ENCODE assay signal across 21 cellular contexts in genomic region chrX:2220829-2221567, GRCh38.
"Had no signal": no experiment of that assay in that cellular context is flagged by ENCODE, and none has a peak within 500 bp of the region (broad histone marks: within the 10 kb centered on the region; RNA-seq: fewer than 3 reads in every experiment).

No MANE protein-coding gene starts in this region.

- H3K4me1 Mint-ChIP-seq: activated CD4-positive, alpha-beta T cell treated with anti-CD3 and anti-CD28 coated beads, Interleukin-2, amount 10 ng/mL, durations not matched to agents 7 days and 5 days; activated naive CD4-positive, alpha-beta T cell treated with anti-CD3 and anti-CD28 coated beads, Interleukin-2, amount 10 ng/mL, durations not matched to agents 7 days and 5 days; activated naive CD8-positive, alpha-beta T cell treated with anti-CD3 and anti-CD28 coated beads, Interleukin-2, amount 50 U/mL, for 24 hours; brain; nephron; stimulated activated memory B cell treated with anti-CD40 and anti-IgM and Interleukin-4, amounts not matched to agents 10 μg/mL and 1 μg/mL and 100 μg/mL, for 72 hours had no signal

- H3K27ac Mint-ChIP-seq: activated CD4-positive, alpha-beta T cell treated with anti-CD3 and anti-CD28 coated beads, Interleukin-2, amount 10 ng/mL, durations not matched to agents 7 days and 5 days; activated naive CD4-positive, alpha-beta T cell treated with anti-CD3 and anti-CD28 coated beads, Interleukin-2, amount 10 ng/mL, durations not matched to agents 7 days and 5 days; activated naive CD8-positive, alpha-beta T cell treated with anti-CD3 and anti-CD28 coated beads, Interleukin-2, amount 50 U/mL, for 24 hours; brain; nephron; stimulated activated memory B cell treated with anti-CD40 and anti-IgM and Interleukin-4, amounts not matched to agents 10 μg/mL and 1 μg/mL and 100 μg/mL, for 72 hours had no signal

- ATAC-seq: activated CD4-positive, CD25-positive, alpha-beta regulatory T cell treated with anti-CD3 and anti-CD28 coated beads, Interleukin-2, amount 50 U/mL, for 24 hours; activated naive CD8-positive, alpha-beta T cell treated with anti-CD3 and anti-CD28 coated beads, Interleukin-2, amount 50 U/mL, for 24 hours; activated T-cell treated with anti-CD3 and anti-CD28 coated beads, Interleukin-2, amount 50 U/mL, for 4 hours; foreskin keratinocyte; left colon; lower lobe of right lung; stimulated activated memory B cell treated with anti-CD40 and anti-IgM and Interleukin-4, amounts not matched to agents 10 μg/mL and 1 μg/mL and 100 μg/mL, for 72 hours; upper lobe of right lung had no signal

- H3K4me3 Mint-ChIP-seq: activated CD4-positive, alpha-beta T cell treated with anti-CD3 and anti-CD28 coated beads, Interleukin-2, amount 10 ng/mL, durations not matched to agents 7 days and 5 days; activated naive CD4-positive, alpha-beta T cell treated with anti-CD3 and anti-CD28 coated beads, Interleukin-2, amount 10 ng/mL, durations not matched to agents 7 days and 5 days; activated naive CD8-positive, alpha-beta T cell treated with anti-CD3 and anti-CD28 coated beads, Interleukin-2, amount 50 U/mL, for 24 hours; activated T-cell treated with anti-CD3 and anti-CD28 coated beads, Interleukin-2, amount 50 U/mL, for 4 hours; brain; nephron; stimulated activated memory B cell treated with anti-CD40 and anti-IgM and Interleukin-4, amounts not matched to agents 10 μg/mL and 1 μg/mL and 100 μg/mL, for 72 hours had no signal

- DNase-seq: activated CD4-positive, alpha-beta T cell treated with anti-CD3 and anti-CD28 coated beads, Interleukin-2, amount 10 ng/mL, durations not matched to agents 7 days and 5 days; activated CD8-positive, alpha-beta memory T cell treated with anti-CD3 and anti-CD28 coated beads, Interleukin-2, amount 50 U/mL, for 4 hours; activated effector memory CD4-positive, alpha-beta T cell treated with Interleukin-2 at 50 U/mL for 16 hours; activated naive CD4-positive, alpha-beta T cell treated with anti-CD3 and anti-CD28 coated beads, Interleukin-2, amount 10 ng/mL, durations not matched to agents 7 days and 5 days; activated naive CD8-positive, alpha-beta T cell treated with anti-CD3 and anti-CD28 coated beads, Interleukin-2, amount 50 U/mL, for 24 hours; activated T-cell treated with anti-CD3 and anti-CD28 coated beads, Interleukin-2, amount 50 U/mL, for 4 hours; anterior cingulate cortex; caudate nucleus; dorsolateral prefrontal cortex; foreskin keratinocyte; hippocampal formation; islet precursor cell; left colon; lower lobe of right lung; sigmoid colon; stimulated activated CD4-positive, alpha-beta T cell treated with anti-CD3 and anti-CD28 coated beads, Interleukin-4, amount 100 ng/mL, for 24 hours; upper lobe of right lung had no signal

- H3K27me3 Mint-ChIP-seq: activated CD4-positive, alpha-beta T cell treated with anti-CD3 and anti-CD28 coated beads, Interleukin-2, amount 10 ng/mL, durations not matched to agents 7 days and 5 days; activated naive CD4-positive, alpha-beta T cell treated with anti-CD3 and anti-CD28 coated beads, Interleukin-2, amount 10 ng/mL, durations not matched to agents 7 days and 5 days; activated naive CD8-positive, alpha-beta T cell treated with anti-CD3 and anti-CD28 coated beads, Interleukin-2, amount 50 U/mL, for 24 hours; brain; stimulated activated memory B cell treated with anti-CD40 and anti-IgM and Interleukin-4, amounts not matched to agents 10 μg/mL and 1 μg/mL and 100 μg/mL, for 72 hours had no signal
